Comparison of ENCODE assay signal across 28 cellular contexts in the genomic region with DNA sequence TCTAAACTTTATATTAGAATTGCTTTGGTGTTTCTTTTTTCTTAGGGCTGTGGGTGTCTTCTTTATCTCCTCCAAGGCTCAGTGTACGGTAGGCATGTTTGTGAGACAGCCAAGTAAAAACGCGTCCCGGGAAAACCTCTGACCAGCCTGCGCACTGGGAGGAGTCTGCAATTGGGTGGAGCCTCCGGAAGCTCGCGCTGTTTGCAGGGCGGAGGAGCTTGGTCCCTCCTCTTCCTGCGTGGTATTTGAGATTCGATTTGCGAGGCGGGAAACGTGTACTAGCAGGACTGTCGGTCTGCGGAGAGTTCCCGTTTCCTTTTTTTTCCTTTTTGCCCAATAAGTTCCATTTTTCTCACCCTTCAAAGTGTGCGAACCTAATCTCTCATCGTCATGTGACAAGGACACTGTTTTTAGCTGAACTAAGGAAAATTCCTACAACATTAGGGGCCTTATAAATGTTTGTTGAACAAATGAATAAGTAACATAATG.
"Had no signal": no experiment of that assay in that cellular context is flagged by ENCODE, and none has a peak within 500 bp of the region (broad histone marks: within the 10 kb centered on the region; RNA-seq: fewer than 3 reads in every experiment).

No MANE protein-coding gene starts in this region.

- H3K9me3 ChIP-seq: neutrophil, right atrium auricular region, thyroid gland, upper lobe of right lung had no signal

- H3K4me3 ChIP-seq: breast epithelium, left ventricle myocardium inferior, lung, right atrium auricular region, smooth muscle cell, thyroid gland, upper lobe of right lung had no signal

- H3K4me2 ChIP-seq: smooth muscle cell had no signal

- DNase-seq: activated CD4-positive, alpha-beta T cell treated with anti-CD3 and anti-CD28 coated beads, Interleukin-2, amount 50 U/mL, for 1 hour; activated CD8-positive, alpha-beta T cell treated with anti-CD3 and anti-CD28 coated beads for 36 hours; activated naive CD4-positive, alpha-beta T cell; activated T-cell treated with anti-CD3 and anti-CD28 coated beads, Interleukin-2, amount 50 U/mL, for 48 hours; central memory CD4-positive, alpha-beta T cell; endodermal cell; foreskin keratinocyte; left ventricle myocardium inferior; stimulated activated CD4-positive, alpha-beta T cell treated with anti-CD3 and anti-CD28 coated beads, Interleukin-1b, Interleukin-23, amount 100 ng/mL, for 48 hours; stimulated activated CD4-positive, alpha-beta T cell treated with anti-CD3 and anti-CD28 coated beads, Interleukin-4, amount 100 ng/mL, for 4 hours; stimulated activated CD8-positive, alpha-beta memory T cell treated with anti-CD3 and anti-CD28 coated beads, Interleukin-4, amount 100 ng/mL, for 48 hours; stimulated activated naive CD8-positive, alpha-beta T cell treated with anti-CD3 and anti-CD28 coated beads, Interleukin-15, amount 100 ng/mL, for 72 hours; substantia nigra; T-helper 17 cell; T1000; thyroid gland; upper lobe of right lung had no signal

- FAIRE-seq: islet of Langerhans had no signal

- H2AFZ ChIP-seq: parathyroid adenoma had no signal

- H3K79me2 ChIP-seq: parathyroid adenoma had no signal

- H3K27ac ChIP-seq: breast epithelium, foreskin keratinocyte, left ventricle myocardium inferior, neutrophil, parathyroid adenoma, right atrium auricular region, thyroid gland, upper lobe of right lung had no signal

- ATAC-seq: activated CD8-positive, alpha-beta T cell treated with anti-CD3 and anti-CD28 coated beads for 36 hours; activated naive CD4-positive, alpha-beta T cell treated with anti-CD3 and anti-CD28 coated beads, Interleukin-2, amount 50 U/mL, for 72 hours; esophagus mucosa; foreskin keratinocyte; stimulated activated memory B cell treated with anti-CD40 and anti-IgM and Interleukin-4, amounts not matched to agents 10 μg/mL and 1 μg/mL and 100 μg/mL, for 72 hours; stimulated activated naive CD8-positive, alpha-beta T cell treated with anti-CD3 and anti-CD28 coated beads, Interleukin-15, amount 100 ng/mL, for 72 hours; T-helper 17 cell; upper lobe of right lung; WTC11 had no signal

- H3K4me1 ChIP-seq: breast epithelium, foreskin keratinocyte, left ventricle myocardium inferior, parathyroid adenoma, right atrium auricular region, upper lobe of right lung had no signal

- H3K27me3 ChIP-seq: breast epithelium, foreskin keratinocyte, neutrophil, right atrium auricular region, thyroid gland, upper lobe of right lung had no signal

- H3K36me3 ChIP-seq: breast epithelium, left ventricle myocardium inferior, neutrophil, right atrium auricular region, thyroid gland, upper lobe of right lung had no signal

- H3K9ac ChIP-seq: parathyroid adenoma had no signal
